In genomic region chr14:60724080-60724618, GRCh38 we compare ENCODE assay signal across 8 cellular contexts. TPM values are rescaled to one million over a fixed set of nuclear protein-coding genes. Genes with fewer than 3 reads are reported as not detected.
DNase-seq lines count a peak whose midpoint lies in the region; ATAC-seq and TF ChIP-seq lines count a peak whose summit lies in the region.

TSS of gene SIX4 (minus strand) at chr14:60724351. CDS start at chr14:60724074, 277 bp downstream.

- H3K27ac ChIP-seq in neuronal stem cell (replicated peaks; ENCODE audit: low read length) = peak within 1 kb of the TSS; percentile 98

- peak within 1 kb of the TSS; percentile 94 for H2BK15ac ChIP-seq in neuronal stem cell (ENCODE audit: low read length)

- H3K23ac ChIP-seq in neuronal stem cell (ENCODE audit: low read depth, low read length, poor library complexity) = peak within 1 kb of the TSS; percentile 92

- H3K79me1 ChIP-seq in neuronal stem cell (ENCODE audit: low read depth, low read length) = peaks cover 9% of the 10 kb centered on the region

- H3K27me3 Mint-ChIP-seq in glutamatergic neuron (ENCODE audit: unreplicated experiment) = peaks cover 14% of the 10 kb centered on the region

- peak within 1 kb of the TSS; percentile 93 for H2AFZ ChIP-seq in neuronal stem cell (ENCODE audit: low read length)

- peaks cover 26% of the 10 kb centered on the region for H3K27me3 ChIP-seq in BE2C
- H3K27me3 ChIP-seq in neuronal stem cell (ENCODE audit: control insufficient read depth in 3 of 3, insufficient read depth in 3 of 3, low read depth in 1 of 3, low read length in 3 of 3) = no peaks in the 10 kb centered on the region

- H3K9me3 Mint-ChIP-seq in glutamatergic neuron (ENCODE audit: unreplicated experiment) = peaks cover 18% of the 10 kb centered on the region

- peak within 1 kb of the TSS; percentile 94 for H3K14ac ChIP-seq in neuronal stem cell (ENCODE audit: low read length)

- H3K27ac Mint-ChIP-seq in glutamatergic neuron (ENCODE audit: unreplicated experiment) = peak within 1 kb of the TSS; percentile 93

- peak within 1 kb of the TSS; percentile 76 for H4K91ac ChIP-seq in neuronal stem cell (ENCODE audit: low read depth, low read length, poor library complexity)

- H3K18ac ChIP-seq in neuronal stem cell (ENCODE audit: low read length) = peak within 1 kb of the TSS; percentile 98

- DNase-seq in BE2C (peak; percentile 76), HK-2 (ENCODE audit: unreplicated experiment) (peak; percentile 85), NCI-H748 treated with DMSO at 0.1 percent for 48 hours (lab: John Stamatoyannopoulos, UW) (peak; percentile 95), glutamatergic neuron (peak; percentile 82), neuronal stem cell (ENCODE audit: low spot score) (peak; percentile 73), mesenteric fat pad (ENCODE audit: low spot score) (no peak)
- DNase-seq in activated naive CD4-positive, alpha-beta T cell treated with anti-CD3 and anti-CD28 coated beads, Interleukin-2, amount 50 U/mL, for 16 hours = peak; percentile 20

- H3K4me3 ChIP-seq in BE2C (ENCODE audit: low read depth, low read length) (peak within 1 kb of the TSS; percentile 87), neuronal stem cell (ENCODE audit: low read length in 2 of 2) (peak within 1 kb of the TSS; percentile 90 to 98)

- peak within 1 kb of the TSS; percentile 96 for H3K4ac ChIP-seq in neuronal stem cell (ENCODE audit: low read length)

- ATAC-seq in GM18909 (IDR thresholded peaks at IDR 0.05; ENCODE audit: poor library complexity, unreplicated experiment) = peak; percentile 39

- peak within 1 kb of the TSS; percentile 97 for H3K4me3 Mint-ChIP-seq in glutamatergic neuron (ENCODE audit: unreplicated experiment)

- H2BK5ac ChIP-seq in neuronal stem cell (ENCODE audit: low read length) = peak within 1 kb of the TSS; percentile 99

- WGBS in neuronal stem cell (ENCODE audit: extremely low coverage in 2 of 2, insufficient read length in 2 of 2, insufficient replicate concordance in 1 of 2), 2 donors = no CpG with 5 or more reads among the region's 22 CpGs

- peak within 1 kb of the TSS; percentile 90 for H2BK120ac ChIP-seq in neuronal stem cell (ENCODE audit: low read depth, low read length)

- no peaks in the 10 kb centered on the region for H3K36me3 ChIP-seq in BE2C
- peaks cover 6 to 12% of the 10 kb centered on the region in 2 donors for H3K36me3 ChIP-seq in neuronal stem cell (replicated peaks in 1 of 2; ENCODE audit: control insufficient read depth in 2 of 2, insufficient read depth in 2 of 2, low read length in 2 of 2)

- H3K9me3 ChIP-seq in BE2C = no peaks in the 10 kb centered on the region
- no peaks in the 10 kb centered on the region for H3K9me3 ChIP-seq in neuronal stem cell (replicated peaks in 1 of 2; ENCODE audit: control insufficient read depth in 2 of 2, insufficient read depth in 1 of 2, low read depth in 1 of 2, low read length in 2 of 2)

- peaks cover 15% of the 10 kb centered on the region for H3K4me1 Mint-ChIP-seq in glutamatergic neuron (ENCODE audit: low read depth, unreplicated experiment)

- peak within 1 kb of the TSS; percentile 68 for H3K4me2 ChIP-seq in neuronal stem cell (ENCODE audit: insufficient read depth, low read length, poor library complexity, severe bottlenecking)

- H2AK5ac ChIP-seq in neuronal stem cell (ENCODE audit: low read depth, low read length) = peak within 1 kb of the TSS; percentile 98

- TF ChIP-seq CTCF in BE2C (IDR thresholded peaks at IDR 0.05; ENCODE audit: low read depth, low read length) = no peak
- TF ChIP-seq CTCF in glutamatergic neuron (IDR thresholded peaks at IDR 0.05; ENCODE audit: partially characterized antibody, unreplicated experiment) = no peak

- no peak within 1 kb of the TSS for H4K8ac ChIP-seq in neuronal stem cell (ENCODE audit: low read depth, low read length)

- H3K4me1 ChIP-seq in BE2C = no peaks in the 10 kb centered on the region
- peaks cover 6 to 11% of the 10 kb centered on the region in 2 donors for H3K4me1 ChIP-seq in neuronal stem cell (ENCODE audit: control insufficient read depth in 2 of 2, insufficient read depth in 1 of 2, low read depth in 1 of 2, low read length in 2 of 2)

- peak within 1 kb of the TSS; percentile 91 for H2BK12ac ChIP-seq in neuronal stem cell (ENCODE audit: low read length)

- peak within 1 kb of the TSS; percentile 99 for H3K9ac ChIP-seq in neuronal stem cell (ENCODE audit: low read depth, low read length, poor library complexity)

- H3K36me3 Mint-ChIP-seq in glutamatergic neuron (ENCODE audit: unreplicated experiment) = no peaks in the 10 kb centered on the region

RNA-seq across cellular contexts. Expression of gene SIX4, which starts in this region (rescaled TPM):
- polyA plus RNA-seq in BE2C (2012; ENCODE audit: insufficient read depth, insufficient read length, low read depth) = 0.14 TPM
- total RNA-seq in glutamatergic neuron (ENCODE audit: unreplicated experiment) (22.1 TPM), mesenteric fat pad (1.9 TPM)
- polyA plus RNA-seq in neuronal stem cell (2013, experiment 1 of 2) = 8.6 TPM
- 9.3 TPM for polyA plus RNA-seq in neuronal stem cell (2013, experiment 2 of 2)
